ENCODE assay signal across 1 cellular context in the genomic region with DNA sequence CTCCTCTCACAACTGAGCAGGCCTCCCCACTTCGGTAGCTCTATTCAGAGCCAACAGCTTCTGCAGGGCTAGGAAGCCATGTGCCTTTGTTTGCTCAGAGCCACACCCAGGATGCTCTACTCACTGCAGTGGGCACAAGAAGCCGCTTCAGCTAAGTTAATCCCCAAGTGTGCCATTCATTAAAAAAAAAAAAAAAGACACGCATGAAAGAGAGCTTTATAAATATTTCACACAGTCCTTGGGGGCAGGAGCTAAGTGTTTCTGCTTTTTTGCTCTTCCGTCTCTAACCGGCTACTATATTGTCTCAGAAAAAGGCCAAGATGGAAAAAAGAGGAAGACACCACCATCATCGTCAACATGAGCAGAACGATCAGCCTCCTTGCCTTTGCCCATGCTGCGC.
TF ChIP-seq lines count a peak whose summit lies in the region.

No MANE protein-coding gene starts in this region.

TF ChIP-seq in neural cell, 6 proteins besides CTCF, POLR2A, EP300 and RAD21 (continued from another document):
- no peak for TF ChIP-seq MXI1 (conservative IDR thresholded peaks at IDR 0.05; ENCODE audit: poor library complexity, severe bottlenecking)
